In the genomic region with DNA sequence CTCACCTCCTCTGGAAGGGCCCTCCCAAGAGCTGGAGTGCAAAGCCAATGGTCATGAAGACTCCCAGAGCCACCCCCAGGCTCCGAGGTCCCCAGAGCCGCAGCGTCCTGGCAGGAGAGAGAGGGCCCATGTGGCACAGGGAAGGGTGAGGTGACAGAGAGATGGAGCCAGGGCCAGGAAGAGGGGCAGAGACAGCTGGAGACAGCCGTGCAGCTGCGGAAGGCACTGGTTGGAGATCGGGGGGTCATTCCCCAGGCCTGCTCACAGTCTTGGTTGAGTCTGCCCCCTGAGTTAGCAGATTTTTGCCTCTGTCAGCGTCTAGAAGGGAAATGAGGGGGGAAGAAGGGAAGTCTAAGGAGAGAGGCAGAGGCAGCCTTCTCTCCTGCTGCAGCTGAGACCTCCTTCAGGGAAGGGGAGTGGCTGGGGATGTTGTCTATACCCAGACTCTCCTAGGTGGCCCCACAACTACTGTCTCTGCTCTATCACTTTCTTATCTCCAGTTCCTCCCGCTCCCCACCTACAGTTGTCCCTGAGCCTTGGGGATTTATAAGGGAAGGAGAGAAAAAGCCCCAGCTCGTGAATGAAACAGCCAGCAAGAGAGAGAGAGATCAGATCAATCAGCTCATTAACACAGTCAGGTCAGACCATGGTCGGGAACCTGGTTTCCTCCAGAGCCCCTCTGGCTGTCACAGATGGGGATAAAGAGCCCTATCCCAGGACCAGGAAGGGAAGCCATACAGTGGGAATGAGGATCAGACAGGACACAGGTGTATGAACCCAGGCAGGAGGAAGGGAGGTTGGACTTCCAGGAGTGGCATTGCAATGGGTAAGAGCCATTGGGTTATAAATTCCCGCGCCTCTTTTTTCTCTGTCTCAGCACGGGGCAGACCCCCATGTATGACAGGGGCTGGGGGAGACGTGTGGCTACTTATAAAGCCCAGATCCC, we compare ENCODE assay signal across 10 cellular contexts. TPM values are rescaled to one million over a fixed set of nuclear protein-coding genes. Genes with fewer than 3 reads are reported as not detected.
DNase-seq lines count a peak whose midpoint lies in the region; ATAC-seq and TF ChIP-seq lines count a peak whose summit lies in the region.
"Had no signal": no experiment of that assay in that cellular context is flagged by ENCODE, and none has a peak within 500 bp of the region (broad histone marks: within the 10 kb centered on the region; RNA-seq: fewer than 3 reads in every experiment).

No MANE protein-coding gene starts in this region.

- peak overlapping the region; percentile 69 for H3K4me2 ChIP-seq in mesenchymal stem cell (ENCODE audit: low read length, poor library complexity, severe bottlenecking)

- H3K36me3 ChIP-seq in mesenchymal stem cell (ENCODE audit: control insufficient read depth in 1 of 2, insufficient read depth in 2 of 2, low read depth in 1 of 2, low read length in 2 of 2) = no peaks in the 10 kb centered on the region
- no peaks in the 10 kb centered on the region for H3K36me3 ChIP-seq in transverse colon

- H3K4me3 ChIP-seq in astrocyte of the cerebellum (ENCODE audit: low read depth, low read length) = peak overlapping the region; percentile 34
- peak overlapping the region in 1 of 2 experiments; percentile 79 for H3K4me3 ChIP-seq in mesenchymal stem cell (ENCODE audit: insufficient read depth in 1 of 2, low read depth in 1 of 2, low read length in 2 of 2)
- H3K4me3 ChIP-seq in transverse colon = peak overlapping the region in 2 of 4 donors; percentile 36 to 51

- H2AK5ac ChIP-seq in mesenchymal stem cell (ENCODE audit: low read length, severe bottlenecking) = no peak overlapping the region

- TF ChIP-seq CTCF in astrocyte of the cerebellum (IDR thresholded peaks at IDR 0.05; ENCODE audit: low read depth, low read length, missing control alignments) = no peak
- TF ChIP-seq CTCF in transverse colon (IDR thresholded peaks at IDR 0.05) = no peak

- no peak overlapping the region for H2BK15ac ChIP-seq in mesenchymal stem cell (ENCODE audit: low read depth, poor library complexity, severe bottlenecking)

- H2BK5ac ChIP-seq in mesenchymal stem cell (ENCODE audit: low read depth, low read length, poor library complexity, severe bottlenecking) = no peak overlapping the region

- H3K79me1 ChIP-seq in mesenchymal stem cell (replicated peaks; ENCODE audit: low read length, poor library complexity, severe bottlenecking) = no peaks in the 10 kb centered on the region

- TF ChIP-seq EP300 in transverse colon (IDR thresholded peaks at IDR 0.05; ENCODE audit: low read depth) = no peak

- peak overlapping the region; percentile 31 for H4K8ac ChIP-seq in mesenchymal stem cell (ENCODE audit: low read length)

- in situ Hi-C loops in astrocyte of the cerebellum (cut with HindIII; ENCODE audit: low sequenced_read_pairs) = no loop called here
- in situ Hi-C loops in transverse colon (cut with MboI; ENCODE audit: low pct_ligation_motif_present in 1 of 4, low pct_unique_long_range_greater_than_20kb in 1 of 4, low sequenced_read_pairs in 3 of 4) = no loop called here

- H3K9ac ChIP-seq in mesenchymal stem cell (ENCODE audit: low read length) = peak overlapping the region; percentile 83

- peak overlapping the region in 1 of 2 experiments; percentile 78 for H3K18ac ChIP-seq in mesenchymal stem cell (ENCODE audit: low read depth in 1 of 2, low read length in 2 of 2)

- H3K14ac ChIP-seq in mesenchymal stem cell (ENCODE audit: low read length in 2 of 2) = no peak overlapping the region

- H2AFZ ChIP-seq in mesenchymal stem cell (ENCODE audit: low read depth, low read length) = peak overlapping the region; percentile 92

- peak overlapping the region; percentile 9 to 23 for H3K23ac ChIP-seq in mesenchymal stem cell (ENCODE audit: low read length in 2 of 2)

- 50% methylated on average over 9 of the region's 14 CpGs for WGBS in mesenchymal stem cell
- WGBS in transverse colon (ENCODE audit: low coverage in 1 of 2), 2 donors = 51% methylated on average over 14 of the region's 14 CpGs; no CpG with 5 or more reads in 1 of the 2 donors

- peak; percentile 56 for DNase-seq in activated effector memory CD4-positive, alpha-beta T cell treated with anti-CD3 and anti-CD28 coated beads, Interleukin-2, amount 50 U/mL, for 16 hours
- DNase-seq in activated effector memory CD4-positive, alpha-beta T cell treated with Interleukin-2 at 50 U/mL for 16 hours = no peak
- no peak for DNase-seq in astrocyte of the cerebellum (ENCODE audit: low read depth)
- DNase-seq in mesenchymal stem cell = no peak
- DNase-seq in transverse colon = no peak
- DNase-seq in NCI-H510A treated with DMSO at 0.1 percent for 48 hours (lab: John Stamatoyannopoulos, UW) = no peak
- DNase-seq: activated CD8-positive, alpha-beta memory T cell treated with anti-CD3 and anti-CD28 coated beads, Interleukin-2, amount 50 U/mL, for 48 hours; NCI-H2029 treated with DMSO at 0.1 percent for 48 hours had no signal

- H2BK120ac ChIP-seq in mesenchymal stem cell (ENCODE audit: low read depth, low read length) = peak overlapping the region; percentile 27

- TF ChIP-seq POLR2A in transverse colon (IDR thresholded peaks at IDR 0.05) = no peak

- no peak for ATAC-seq in HG03378 (IDR thresholded peaks at IDR 0.05; ENCODE audit: unreplicated experiment)
- ATAC-seq in GM18867 (IDR thresholded peaks at IDR 0.05; ENCODE audit: unreplicated experiment) = no peak

- peak overlapping the region in 1 of 2 experiments; percentile 23 for H2BK12ac ChIP-seq in mesenchymal stem cell (ENCODE audit: low read length in 2 of 2)

- intact Hi-C loops in transverse colon (cut with DNase I; ENCODE audit: low total_unique reads) = no loop called here

- no peak overlapping the region for H3K27ac ChIP-seq in mesenchymal stem cell (ENCODE audit: low read length, poor library complexity, severe bottlenecking)
- H3K27ac ChIP-seq in transverse colon = peak overlapping the region; percentile 78 to 85 (median 80)

- H3K4me1 ChIP-seq in mesenchymal stem cell (ENCODE audit: control insufficient read depth, insufficient read depth, low read depth, low read length) (peaks cover 29% of the 10 kb centered on the region), transverse colon (peaks cover 10 to 49% (median 35%) of the 10 kb centered on the region in 4 donors)

- H3K27me3 ChIP-seq in mesenchymal stem cell (ENCODE audit: control insufficient read depth in 1 of 2, insufficient read depth in 1 of 2, low read length in 2 of 2) (peaks cover 31 to 49% of the 10 kb centered on the region in 2 experiments), transverse colon (peaks cover 16% of the 10 kb centered on the region)

- H3K4ac ChIP-seq in mesenchymal stem cell (ENCODE audit: low read depth in 1 of 2, low read length in 2 of 2) = peak overlapping the region in 1 of 2 experiments; percentile 54

- H4K91ac ChIP-seq in mesenchymal stem cell (ENCODE audit: low read length) = peak overlapping the region; percentile 34

- H3K9me3 ChIP-seq in mesenchymal stem cell (ENCODE audit: control insufficient read depth, low read length) (no peaks in the 10 kb centered on the region), transverse colon (no peaks in the 10 kb centered on the region)

RNA-seq across cellular contexts. Expression of a gene that starts 1.2 kb away (rescaled TPM):
- 8.2 TPM for polyA plus RNA-seq in mesenchymal stem cell (2013, experiment 1 of 2)
- polyA plus RNA-seq in mesenchymal stem cell (2013, experiment 2 of 2) = 8.0 TPM
- 1 to 10 TPM in 3 of 4 donors, not detected in 1; 2.0 to 5.1 (median 3.8) TPM for total RNA-seq in transverse colon

RNA-seq across cellular contexts. Expression of a gene that starts 8.7 kb away (rescaled TPM):
- 11.9 TPM for polyA plus RNA-seq in mesenchymal stem cell (2013, experiment 1 of 2)
- 11.4 TPM for polyA plus RNA-seq in mesenchymal stem cell (2013, experiment 2 of 2)
- 100 to 1,000 TPM in 1 of 4 donors, 10 to 100 TPM in 3; 43.5 to 111 (median 51.2) TPM for total RNA-seq in transverse colon

RNA-seq across cellular contexts. Expression of a gene that starts 9.9 kb away (rescaled TPM):
- polyA plus RNA-seq in mesenchymal stem cell (2013, experiment 1 of 2) = 3.4 TPM
- 2.7 TPM for polyA plus RNA-seq in mesenchymal stem cell (2013, experiment 2 of 2)
- 10 to 100 TPM in 2 of 4 donors, 1 to 10 TPM in 1, not detected in 1; 3.5 to 17.2 (median 12.5) TPM for total RNA-seq in transverse colon

RNA-seq across cellular contexts. Expression of a gene that starts 10.5 kb away (rescaled TPM):
- polyA plus RNA-seq in mesenchymal stem cell (2013, experiment 1 of 2) = 0.15 TPM
- polyA plus RNA-seq in mesenchymal stem cell (2013, experiment 2 of 2) = 0.32 TPM
- 1 to 10 TPM in 2 of 4 donors, under 1 TPM in 1, not detected in 1; 0.96 to 9.4 (median 2.2) TPM for total RNA-seq in transverse colon

RNA-seq across cellular contexts. Expression of a gene that starts 18.5 kb away (rescaled TPM):
- 121 TPM for polyA plus RNA-seq in mesenchymal stem cell (2013, experiment 1 of 2)
- polyA plus RNA-seq in mesenchymal stem cell (2013, experiment 2 of 2) = 121 TPM
- total RNA-seq in transverse colon = 100 to 1,000 TPM; 105 to 403 (median 256) TPM
